ENCODE assay signal across 8 cellular contexts in genomic region chr10:88932539-88933256, GRCh38. TPM values are rescaled to one million over a fixed set of nuclear protein-coding genes. Genes with fewer than 3 reads are reported as not detected.
DNase-seq lines count a peak whose midpoint lies in the region; ATAC-seq and TF ChIP-seq lines count a peak whose summit lies in the region.

No MANE protein-coding gene starts in this region.

- H3K27ac ChIP-seq in PC-3 (ENCODE audit: low read length), result peak overlapping the region; percentile 15; the same call in 1 of the 2 replicates
- H3K27ac ChIP-seq in heart left ventricle, result peak overlapping the region in 8 of 12 donors; percentile 22 to 78 (median 40)
- peak overlapping the region in 1 of 2 donors; percentile 25 for H3K27ac ChIP-seq in prostate gland

- intact Hi-C loops in PC-3 (cut with micrococcal nuclease) (loop anchor here (1.0 kb wide), 2 partner anchors 50 to 97 kb away; no protein-coding TSS in a partner anchor), heart left ventricle (cut with DNase I) (loop anchor here in 9 of 10 donors (1.0 to 5.0 kb wide), 5 partner anchors 50 to 99 kb away; partner anchors contain the start of gene STAMBPL1 (in 2 of the 9)), prostate gland (cut with DNase I) (loop anchor here (1.0 kb wide), 1 partner anchor 97 kb away; no protein-coding TSS in a partner anchor)

- H3F3A ChIP-seq in PC-3 (ENCODE audit: low read length, unreplicated experiment), result no peaks in the 10 kb centered on the region

- H3K27me3 ChIP-seq in PC-3 (ENCODE audit: low read length), result no peaks in the 10 kb centered on the region
- H3K27me3 ChIP-seq in heart left ventricle, result no peaks in the 10 kb centered on the region
- no peaks in the 10 kb centered on the region for H3K27me3 ChIP-seq in prostate gland (replicated peaks; ENCODE audit: insufficient read depth)

- POLR2A ChIA-PET in PC-3 (lab: Charles Lee; ENCODE audit: unreplicated experiment), result no interaction called here
- POLR2A ChIA-PET in activated naive CD8-positive, alpha-beta T cell treated with anti-CD3 and anti-CD28 coated beads, Interleukin-2, amount 10 ng/mL, durations not matched to agents 7 days and 5 days (lab: Charles Lee), result interaction anchor here (1.8 kb wide), 1 partner anchor 97 kb away, joined by 7 read pairs; no protein-coding TSS in a partner anchor

- no peaks in the 10 kb centered on the region for H3K9me2 ChIP-seq in PC-3 (replicated peaks; ENCODE audit: low read length)

- peaks cover 20% of the 10 kb centered on the region for H3K4me1 Mint-ChIP-seq in activated naive CD8-positive, alpha-beta T cell treated with anti-CD3 and anti-CD28 coated beads, Interleukin-2, amount 10 ng/mL, durations not matched to agents 7 days and 5 days

- peak overlapping the region; percentile 30 for H3K27ac Mint-ChIP-seq in activated naive CD8-positive, alpha-beta T cell treated with anti-CD3 and anti-CD28 coated beads, Interleukin-2, amount 10 ng/mL, durations not matched to agents 7 days and 5 days

- H3K9me3 ChIP-seq in PC-3 (ENCODE audit: low read length) (no peaks in the 10 kb centered on the region), heart left ventricle (no peaks in the 10 kb centered on the region), prostate gland (no peaks in the 10 kb centered on the region)

- 52 to 55% (median 53%) methylated on average over 7 of the region's 7 CpGs for WGBS in heart left ventricle, 4 donors
- 39% methylated on average over 7 of the region's 7 CpGs for WGBS in prostate gland

- H3K9me3 Mint-ChIP-seq in activated naive CD8-positive, alpha-beta T cell treated with anti-CD3 and anti-CD28 coated beads, Interleukin-2, amount 10 ng/mL, durations not matched to agents 7 days and 5 days, result no peaks in the 10 kb centered on the region

- H2AFZ ChIP-seq in PC-3 (ENCODE audit: low read length), result no peak overlapping the region

- peak overlapping the region; percentile 37; the same call in 1 of the 2 replicates for H3K4me2 ChIP-seq in PC-3 (ENCODE audit: low read length)

- no peak overlapping the region for H3K4me3 Mint-ChIP-seq in activated naive CD8-positive, alpha-beta T cell treated with anti-CD3 and anti-CD28 coated beads, Interleukin-2, amount 10 ng/mL, durations not matched to agents 7 days and 5 days

- peaks cover 15% of the 10 kb centered on the region for H3K36me3 Mint-ChIP-seq in activated naive CD8-positive, alpha-beta T cell treated with anti-CD3 and anti-CD28 coated beads, Interleukin-2, amount 10 ng/mL, durations not matched to agents 7 days and 5 days

- no TSS peak for BruUV-seq in PC-3 (replicated peaks; lab: Mats Ljungman, UMichigan)

- H3K4me3 ChIP-seq in PC-3 (ENCODE audit: low read length), result no peak overlapping the region
- H3K4me3 ChIP-seq in heart left ventricle, result no peak overlapping the region
- H3K4me3 ChIP-seq in prostate gland, result no peak overlapping the region

- H3K79me2 ChIP-seq in PC-3 (ENCODE audit: low read length), result no peaks in the 10 kb centered on the region

- CTCF ChIA-PET in PC-3 (lab: Charles Lee), result interaction anchor here (0.6 to 1.1 kb wide), 6 partner anchors 54 to 271 kb away, joined by 3 to 16 read pairs (median 3); no protein-coding TSS in a partner anchor

- ATAC-seq in GM21360 (IDR thresholded peaks at IDR 0.05; ENCODE audit: unreplicated experiment), result peak; percentile 39
- ATAC-seq in PC-3, result peak; percentile 76
- peak; percentile 68 for ATAC-seq in activated naive CD8-positive, alpha-beta T cell treated with anti-CD3 and anti-CD28 coated beads, Interleukin-2, amount 10 ng/mL, durations not matched to agents 7 days and 5 days (ENCODE audit: low read depth)
- ATAC-seq in heart left ventricle, result peak; percentile 72 to 85 (median 78)

- DNase-seq in DMS 273 (lab: John Stamatoyannopoulos, UW; ENCODE audit: unreplicated experiment) (peak; percentile 82), KG1 (lab: John Stamatoyannopoulos, UW) (peak; percentile 34), PC-3 (peak; percentile 86), heart left ventricle (peak in 4 of 5 donors; percentile 50 to 62 (median 56)), prostate gland (ENCODE audit: low spot score) (peak; percentile 72), epidermal melanocyte (ENCODE audit: insufficient read length, low spot score) (no peak)
- DNase-seq in activated naive CD8-positive, alpha-beta T cell treated with anti-CD3 and anti-CD28 coated beads, Interleukin-2, amount 10 ng/mL, durations not matched to agents 7 days and 5 days, result peak; percentile 35

- no peak overlapping the region for H3K9ac ChIP-seq in PC-3 (ENCODE audit: low read length)

- no peaks in the 10 kb centered on the region for H3K27me3 Mint-ChIP-seq in activated naive CD8-positive, alpha-beta T cell treated with anti-CD3 and anti-CD28 coated beads, Interleukin-2, amount 10 ng/mL, durations not matched to agents 7 days and 5 days

- H3K36me3 ChIP-seq in PC-3 (ENCODE audit: low read depth, low read length) (no peaks in the 10 kb centered on the region), heart left ventricle (peaks cover 0 to 27% (median 12%) of the 10 kb centered on the region in 9 donors), prostate gland (no peaks in the 10 kb centered on the region)

- no peaks in the 10 kb centered on the region for H4K20me1 ChIP-seq in PC-3 (ENCODE audit: low read length)

- no peak for TF ChIP-seq POLR2A in heart left ventricle (IDR thresholded peaks at IDR 0.05)
- TF ChIP-seq POLR2A in prostate gland (IDR thresholded peaks at IDR 0.05), result no peak

- TF ChIP-seq CTCF in PC-3 (conservative IDR thresholded peaks at IDR 0.05; ENCODE audit: low read depth, low read length) (peak; percentile 81), heart left ventricle (IDR thresholded peaks at IDR 0.05) (peak; percentile 76 to 93 (median 90)), prostate gland (IDR thresholded peaks at IDR 0.05) (peak; percentile 77 to 95 (median 88))

- H3K4me1 ChIP-seq in PC-3 (ENCODE audit: insufficient read depth, low read length) (peaks cover 13% of the 10 kb centered on the region), heart left ventricle (peaks cover 0 to 52% (median 12%) of the 10 kb centered on the region in 12 donors), prostate gland (replicated peaks) (no peaks in the 10 kb centered on the region)

RNA-seq across cellular contexts. Expression of gene ACTA2, which starts 19.9 kb away (rescaled TPM):
- total RNA-seq in PC-3 (2014; rRNA removed), result 2.7 TPM in 1 of 2 replicates, not detected in the other
- total RNA-seq in activated naive CD8-positive, alpha-beta T cell treated with anti-CD3 and anti-CD28 coated beads, Interleukin-2, amount 10 ng/mL, durations not matched to agents 7 days and 5 days, result 10 to 100 TPM; 11.0 to 13.8 TPM
- total RNA-seq in heart left ventricle, result 100 to 1,000 TPM in 4 of 9 donors, 10 to 100 TPM in 5; 70.9 to 244 (median 86.7) TPM
- 100 to 1,000 TPM; 110 to 122 TPM for polyA plus RNA-seq in heart left ventricle
- 1,000 to 10,000 TPM; 1,024 to 1,957 TPM for total RNA-seq in prostate gland

RNA-seq across cellular contexts. Expression of gene STAMBPL1, which starts 52.7 kb away (rescaled TPM):
- total RNA-seq in PC-3 (2014; rRNA removed), result 15.7 and 19.5 TPM in 2 replicates
- total RNA-seq in activated naive CD8-positive, alpha-beta T cell treated with anti-CD3 and anti-CD28 coated beads, Interleukin-2, amount 10 ng/mL, durations not matched to agents 7 days and 5 days, result 10 to 100 TPM; 48.3 to 54.0 TPM
- total RNA-seq in heart left ventricle, result 1 to 10 TPM; 1.2 to 6.3 (median 3.9) TPM
- polyA plus RNA-seq in heart left ventricle, result 1 to 10 TPM; 1.0 to 1.2 TPM
- total RNA-seq in prostate gland, result 1 to 10 TPM; 3.6 to 5.8 TPM

RNA-seq across cellular contexts. Expression of gene FAS, which starts 57.9 kb away (rescaled TPM):
- total RNA-seq in PC-3 (2014; rRNA removed) (3.5 and 4.8 TPM in 2 replicates), heart left ventricle (10 to 100 TPM in 2 of 9 donors, 1 to 10 TPM in 7; 2.6 to 15.6 (median 5.1) TPM), prostate gland (10 to 100 TPM; 13.7 to 17.7 TPM)
- 10 to 100 TPM; 47.2 to 54.1 TPM for total RNA-seq in activated naive CD8-positive, alpha-beta T cell treated with anti-CD3 and anti-CD28 coated beads, Interleukin-2, amount 10 ng/mL, durations not matched to agents 7 days and 5 days
- 1 to 10 TPM; 1.6 to 3.2 TPM for polyA plus RNA-seq in heart left ventricle
